ENCODE assay signal across 8 cellular contexts in genomic region chr16:65117701-65118448, GRCh38. TPM values are rescaled to one million over a fixed set of nuclear protein-coding genes. Genes with fewer than 3 reads are reported as not detected.
DNase-seq lines count a peak whose midpoint lies in the region; ATAC-seq, FAIRE-seq and TF ChIP-seq lines count a peak whose summit lies in the region.

No MANE protein-coding gene starts in this region.

- peak overlapping the region; percentile 29 to 95 (median 84) for H3K27ac Mint-ChIP-seq in brain
- H3K27ac Mint-ChIP-seq in activated T-helper 17 cell treated with anti-CD3 and anti-CD28 coated beads, Interleukin-2, amount 50 U/mL, for 72 hours, result no peak overlapping the region

- H3K27ac ChIP-seq in DND-41 (ENCODE audit: low read length), result no peak overlapping the region
- H3K27ac ChIP-seq in HL-60 (replicated peaks), result no peak overlapping the region
- H3K27ac ChIP-seq in iPS-18a (ENCODE audit: low read length), result no peak overlapping the region
- no peak overlapping the region for H3K27ac ChIP-seq in small intestine (ENCODE audit: low read depth in 1 of 2, low read length in 1 of 2)

- no peaks in the 10 kb centered on the region for H3K79me2 ChIP-seq in DND-41 (ENCODE audit: insufficient read depth, low read length)

- H3K9me3 ChIP-seq in DND-41 (ENCODE audit: insufficient read depth, low read length, severe bottlenecking) (no peaks in the 10 kb centered on the region), iPS-18a (ENCODE audit: control insufficient read depth, low read depth, low read length) (no peaks in the 10 kb centered on the region), small intestine (ENCODE audit: control insufficient read depth, low read depth) (no peaks in the 10 kb centered on the region)

- TF ChIP-seq CTCF in DND-41 (IDR thresholded peaks at IDR 0.05; ENCODE audit: borderline replicate concordance, extremely low read depth, low read length, poor library complexity, severe bottlenecking) (peak; percentile 92), HL-60 (IDR thresholded peaks at IDR 0.05; ENCODE audit: insufficient read depth, low read length) (peak; percentile 87), brain (conservative IDR thresholded peaks at IDR 0.05) (peak; percentile 89 to 94)

- H4K20me1 ChIP-seq in DND-41 (ENCODE audit: insufficient read depth, low read length), result no peaks in the 10 kb centered on the region

- H3K4me1 ChIP-seq in DND-41 (ENCODE audit: insufficient read depth, low read length) (no peaks in the 10 kb centered on the region), iPS-18a (ENCODE audit: control insufficient read depth, low read depth, low read length) (peaks cover 21% of the 10 kb centered on the region), small intestine (ENCODE audit: control insufficient read depth in 2 of 2, insufficient read depth in 1 of 2, low read depth in 1 of 2, low read length in 1 of 2) (no peaks in the 10 kb centered on the region)

- FAIRE-seq in small intestine (lab: Jason Lieb, UNC), result no peak

- peak; percentile 80 for ATAC-seq in DND-41 (ENCODE audit: insufficient read depth, low read depth)
- peak; percentile 89 for ATAC-seq in GM19452 (IDR thresholded peaks at IDR 0.05; ENCODE audit: unreplicated experiment)
- ATAC-seq in activated T-helper 17 cell treated with anti-CD3 and anti-CD28 coated beads, Interleukin-2, amount 50 U/mL, for 72 hours (replicated peaks), result no peak

- WGBS in small intestine, 3 donors, result 18 to 21% (median 20%) methylated on average over 10 of the region's 10 CpGs

- no peaks in the 10 kb centered on the region for H3K27me3 ChIP-seq in DND-41 (ENCODE audit: insufficient read depth, low read length, poor library complexity)
- H3K27me3 ChIP-seq in HL-60 (ENCODE audit: insufficient read depth, poor library complexity, severe bottlenecking), result peaks cover 34% of the 10 kb centered on the region
- H3K27me3 ChIP-seq in iPS-18a (ENCODE audit: control insufficient read depth, insufficient read depth, low read length), result peaks cover 40% of the 10 kb centered on the region
- H3K27me3 ChIP-seq in small intestine (ENCODE audit: control insufficient read depth in 2 of 2, insufficient read depth in 2 of 2, low read length in 2 of 2), result peaks cover 8 to 10% of the 10 kb centered on the region in 2 donors

- H3K36me3 Mint-ChIP-seq in brain, result peaks cover 15% of the 10 kb centered on the region
- H3K36me3 Mint-ChIP-seq in activated T-helper 17 cell treated with anti-CD3 and anti-CD28 coated beads, Interleukin-2, amount 50 U/mL, for 72 hours (ENCODE audit: low read depth), result no peaks in the 10 kb centered on the region

- H3K4me1 Mint-ChIP-seq in brain, result peaks cover 71% of the 10 kb centered on the region
- no peaks in the 10 kb centered on the region for H3K4me1 Mint-ChIP-seq in activated T-helper 17 cell treated with anti-CD3 and anti-CD28 coated beads, Interleukin-2, amount 50 U/mL, for 72 hours

- DNase-seq in DND-41, result peak; percentile 57
- peak; percentile 30 to 47 for DNase-seq in HL-60 (ENCODE audit: low read depth in 1 of 2, low spot score in 1 of 2)
- DNase-seq in NOMO-1 treated with dmso at 0.1 percent for 144 hours (lab: John Stamatoyannopoulos, UW; ENCODE audit: unreplicated experiment), result peak; percentile 2
- peak; percentile 48 for DNase-seq in small intestine

- peak overlapping the region; percentile 66 to 91 (median 83) for H3K4me3 Mint-ChIP-seq in brain
- no peak overlapping the region for H3K4me3 Mint-ChIP-seq in activated T-helper 17 cell treated with anti-CD3 and anti-CD28 coated beads, Interleukin-2, amount 50 U/mL, for 72 hours

- H3K27me3 Mint-ChIP-seq in brain, result peaks cover 17% of the 10 kb centered on the region
- peaks cover 11% of the 10 kb centered on the region for H3K27me3 Mint-ChIP-seq in activated T-helper 17 cell treated with anti-CD3 and anti-CD28 coated beads, Interleukin-2, amount 50 U/mL, for 72 hours

- H3K36me3 ChIP-seq in DND-41 (ENCODE audit: insufficient read depth, low read length) (no peaks in the 10 kb centered on the region), iPS-18a (ENCODE audit: control insufficient read depth, low read depth, low read length) (no peaks in the 10 kb centered on the region), small intestine (ENCODE audit: control insufficient read depth in 2 of 2, insufficient read depth in 2 of 2, low read length in 2 of 2) (no peaks in the 10 kb centered on the region)

- no peak overlapping the region for H2AFZ ChIP-seq in DND-41 (ENCODE audit: low read depth, low read length)

- H3K9ac ChIP-seq in DND-41 (ENCODE audit: low read depth, low read length), result no peak overlapping the region
- H3K9ac ChIP-seq in iPS-18a (ENCODE audit: low read length), result no peak overlapping the region

- H3K4me3 ChIP-seq in DND-41 (ENCODE audit: low read depth in 1 of 2, low read length in 2 of 2), result no peak overlapping the region
- no peak overlapping the region for H3K4me3 ChIP-seq in HL-60 (replicated peaks; ENCODE audit: insufficient read depth, low read length)
- H3K4me3 ChIP-seq in iPS-18a (ENCODE audit: low read length), result peak overlapping the region; percentile 8
- no peak overlapping the region for H3K4me3 ChIP-seq in small intestine (ENCODE audit: low read depth in 1 of 2, low read length in 2 of 2)

- H3K4me2 ChIP-seq in DND-41 (ENCODE audit: insufficient read depth, low read length), result no peak overlapping the region

- no peaks in the 10 kb centered on the region for H3K9me3 Mint-ChIP-seq in brain
- H3K9me3 Mint-ChIP-seq in activated T-helper 17 cell treated with anti-CD3 and anti-CD28 coated beads, Interleukin-2, amount 50 U/mL, for 72 hours, result no peaks in the 10 kb centered on the region

RNA-seq across cellular contexts. Expression of gene CDH11, which starts 4.0 kb away (rescaled TPM):
- polyA plus RNA-seq in brain (ENCODE audit: insufficient read depth, low read depth, low replicate concordance) (10.4 TPM), small intestine (1 to 10 TPM in 2 of 3 donors, under 1 TPM in 1; 0.22 to 2.2 (median 1.1) TPM)
- not detected for total RNA-seq in activated T-helper 17 cell treated with anti-CD3 and anti-CD28 coated beads, Interleukin-2, amount 50 U/mL, for 72 hours

Comparison
In these comparisons a context has a peak if more than half of its experiments do, and no peak if none do; other contexts are left out.
1. DNase-seq: peak in every context shown above with its lines; median percentile 57 in DND-41; 48 in small intestine; 38 in HL-60; 2 in NOMO-1 treated with dmso at 0.1 percent for 144 hours.